In the genomic region with DNA sequence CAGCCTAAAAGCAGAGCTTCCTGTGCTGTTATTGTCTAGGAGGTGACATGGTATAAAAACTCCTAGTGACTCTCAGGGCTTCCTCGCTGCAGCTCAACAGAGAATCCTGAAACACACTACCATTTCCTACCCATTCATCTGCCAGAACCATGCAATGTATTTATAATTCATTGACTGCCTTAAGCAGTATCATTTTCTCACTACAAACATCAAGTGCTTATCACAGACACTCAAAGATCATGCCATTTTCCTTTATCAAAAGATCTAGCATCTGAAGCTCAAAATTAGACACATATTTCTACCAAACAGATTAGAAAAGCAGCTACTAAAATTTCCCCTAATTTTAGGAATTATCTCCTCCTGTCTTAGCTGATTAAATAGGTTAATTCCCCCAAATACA, we compare ENCODE assay signal across 19 cellular contexts.
A peak's percentile ranks its signal among the peaks of the same experiment; 100 is the strongest.
DNase-seq lines count a peak whose midpoint lies in the region; ATAC-seq and TF ChIP-seq lines count a peak whose summit lies in the region.
"Had no signal": no experiment of that assay in that cellular context is flagged by ENCODE, and none has a peak within 500 bp of the region (broad histone marks: within the 10 kb centered on the region; RNA-seq: fewer than 3 reads in every experiment).

No MANE protein-coding gene starts in this region.

- H3K27me3 ChIP-seq in SK-N-SH (ENCODE audit: insufficient read depth) (no peaks in the 10 kb centered on the region), endocrine pancreas (ENCODE audit: control insufficient read depth, insufficient read depth, low read length) (no peaks in the 10 kb centered on the region), tibial artery (no peaks in the 10 kb centered on the region), tibial nerve (no peaks in the 10 kb centered on the region), smooth muscle cell (ENCODE audit: low read depth) (no peaks in the 10 kb centered on the region)

- no peaks in the 10 kb centered on the region for H3K27me3 Mint-ChIP-seq in nephron progenitor cell (ENCODE audit: low read depth, poor library complexity)
- H3K27me3 Mint-ChIP-seq: CD4-positive, alpha-beta memory T cell had no signal

- TF ChIP-seq CTCF in SK-N-SH (IDR thresholded peaks at IDR 0.05) (no peak), nephron progenitor cell (IDR thresholded peaks at IDR 0.05) (no peak), tibial artery (IDR thresholded peaks at IDR 0.05) (no peak), tibial nerve (IDR thresholded peaks at IDR 0.05) (no peak), GM20000 (IDR thresholded peaks at IDR 0.05; ENCODE audit: extremely low read depth, missing control alignments) (no peak), smooth muscle cell (IDR thresholded peaks at IDR 0.05; ENCODE audit: borderline replicate concordance, insufficient read depth, poor library complexity, severe bottlenecking) (no peak)

- no peaks in the 10 kb centered on the region for H3K9me2 ChIP-seq in SK-N-SH

- H3K9me3 ChIP-seq in SK-N-SH (no peaks in the 10 kb centered on the region), endocrine pancreas (ENCODE audit: control insufficient read depth, low read length) (no peaks in the 10 kb centered on the region), tibial artery (no peaks in the 10 kb centered on the region), tibial nerve (no peaks in the 10 kb centered on the region), smooth muscle cell (replicated peaks; ENCODE audit: low read depth) (no peaks in the 10 kb centered on the region)

- H3K27ac ChIP-seq in SK-N-SH (ENCODE audit: low read depth in 2 of 2, low read length in 1 of 2) (peak overlapping the region in 1 of 2 experiments; percentile 94; a peak in 2 of 4 replicates), tibial artery (peak overlapping the region; percentile 29 to 44), tibial nerve (peak overlapping the region in 2 of 4 donors; percentile 5 to 72), smooth muscle cell (ENCODE audit: low read depth) (no peak overlapping the region)
- H3K27ac ChIP-seq: 22Rv1, A549, C4-2B had no signal

- 67% methylated on average over 1 of the region's 1 CpG for WGBS in SK-N-SH (ENCODE audit: low lambda C conversion rate)
- WGBS in tibial nerve, 2 donors = 86 to 91% methylated on average over 1 of the region's 1 CpG
- whole genome bisulfite sequencing in smooth muscle cell (ENCODE audit: low lambda C conversion rate) = 89% methylated on average over 1 of the region's 1 CpG

- peaks cover 5 to 36% of the 10 kb centered on the region in 2 experiments; a peak in 3 of 4 replicates for H3K4me1 ChIP-seq in SK-N-SH (ENCODE audit: control insufficient read depth in 1 of 2, insufficient read depth in 2 of 2, low read depth in 1 of 2, low read length in 1 of 2)
- peaks cover 36% of the 10 kb centered on the region for H3K4me1 ChIP-seq in endocrine pancreas (ENCODE audit: control insufficient read depth, insufficient read depth, low read length)
- peaks cover 0 to 51% (median 15%) of the 10 kb centered on the region in 4 donors for H3K4me1 ChIP-seq in tibial artery
- peaks cover 0 to 18% (median 6%) of the 10 kb centered on the region in 4 donors for H3K4me1 ChIP-seq in tibial nerve
- no peaks in the 10 kb centered on the region for H3K4me1 ChIP-seq in smooth muscle cell (ENCODE audit: low read depth)

- H3K79me2 ChIP-seq in SK-N-SH (ENCODE audit: insufficient read depth) (no peaks in the 10 kb centered on the region), smooth muscle cell (ENCODE audit: low read depth) (no peaks in the 10 kb centered on the region)

- H3K36me3 Mint-ChIP-seq in nephron progenitor cell (ENCODE audit: low read depth) = peaks cover 90% of the 10 kb centered on the region
- H3K36me3 Mint-ChIP-seq: CD4-positive, alpha-beta memory T cell had no signal

- H2AFZ ChIP-seq in SK-N-SH (ENCODE audit: low read depth) (no peak overlapping the region), smooth muscle cell (ENCODE audit: low read depth) (no peak overlapping the region)
- H2AFZ ChIP-seq: GM23338 had no signal

- peak overlapping the region; percentile 30 for H3K27ac Mint-ChIP-seq in nephron progenitor cell
- H3K27ac Mint-ChIP-seq: CD4-positive, alpha-beta memory T cell; GM23338 had no signal

- TF ChIP-seq RAD21 in SK-N-SH (IDR thresholded peaks at IDR 0.05; ENCODE audit: low read length) = peak; percentile 1; the same call in 1 of the 2 replicates

- H3F3A ChIP-seq in SK-N-SH (replicated peaks; ENCODE audit: insufficient read depth) (no peaks in the 10 kb centered on the region), smooth muscle cell (ENCODE audit: low read depth) (no peaks in the 10 kb centered on the region)

- H3K4me3 ChIP-seq in SK-N-SH (ENCODE audit: low read depth in 2 of 2, low read length in 1 of 2) (no peak overlapping the region), endocrine pancreas (ENCODE audit: control insufficient read depth, insufficient read depth, low read length) (peak overlapping the region; percentile 5), tibial artery (no peak overlapping the region), tibial nerve (no peak overlapping the region), smooth muscle cell (no peak overlapping the region)
- H3K4me3 ChIP-seq: A549, GM23338 had no signal

- H3K9ac ChIP-seq in SK-N-SH (no peak overlapping the region), endocrine pancreas (ENCODE audit: control insufficient read depth, insufficient read depth, low read length) (no peak overlapping the region), smooth muscle cell (ENCODE audit: low read depth) (no peak overlapping the region)

- ATAC-seq in SK-N-SH treated with all-trans-retinoic acid at 6 μM for 48 hours = no peak
- ATAC-seq: A549, GM23338, HCT116 had no signal

- no peak overlapping the region for H3K4me3 Mint-ChIP-seq in nephron progenitor cell
- H3K4me3 Mint-ChIP-seq: CD4-positive, alpha-beta memory T cell; GM23338; HFFc6 had no signal

- POLR2A ChIA-PET in SK-N-SH (lab: Yijun Ruan, JAX) = interaction anchor here (0.6 to 1.6 kb wide), 4 partner anchors 9 to 83 kb away, joined by 3 to 5 read pairs (median 4); partner anchors contain the start of gene CNKSR3

- H3K4me1 Mint-ChIP-seq in nephron progenitor cell = no peaks in the 10 kb centered on the region
- H3K4me1 Mint-ChIP-seq: CD4-positive, alpha-beta memory T cell; GM23338 had no signal

- TF ChIP-seq EP300 in SK-N-SH (IDR thresholded peaks at IDR 0.05; ENCODE audit: borderline replicate concordance in 1 of 2, low read depth in 1 of 2, low read length in 1 of 2) (peak in 1 of 2 experiments; percentile 88; a peak in 2 of 4 replicates), tibial nerve (IDR thresholded peaks at IDR 0.05) (no peak)

- H4K20me1 ChIP-seq in SK-N-SH (ENCODE audit: insufficient read depth) = no peaks in the 10 kb centered on the region
- no peaks in the 10 kb centered on the region for H4K20me1 ChIP-seq in smooth muscle cell (ENCODE audit: low read depth)

- no peak for TF ChIP-seq POLR2A in tibial nerve (IDR thresholded peaks at IDR 0.05)

- H3K9me3 Mint-ChIP-seq in nephron progenitor cell = peaks cover 7% of the 10 kb centered on the region
- H3K9me3 Mint-ChIP-seq: HFFc6 had no signal

- DNase-seq in SK-N-SH (peak; percentile 36), nephron progenitor cell (no peak), tibial artery (no peak), tibial nerve (ENCODE audit: low spot score in 2 of 2) (no peak), GM20000 (ENCODE audit: low spot score) (no peak), smooth muscle cell (lab: John Stamatoyannopoulos, UW; ENCODE audit: unreplicated experiment) (no peak)
- DNase-seq: AML-193; CD4-positive, alpha-beta memory T cell; DMS153; DMS79; GDM1; HFFc6 had no signal

- no peak overlapping the region for H3K4me2 ChIP-seq in SK-N-SH
- H3K4me2 ChIP-seq in smooth muscle cell = no peak overlapping the region
- H3K4me2 ChIP-seq: A549, GM23338 had no signal

- CTCF ChIA-PET in SK-N-SH (lab: Yijun Ruan, JAX) = interaction anchor here (0.9 to 5.1 kb wide), 8 partner anchors 8 to 248 kb away, joined by 3 to 27 read pairs (median 4); no protein-coding TSS in a partner anchor

- intact Hi-C loops in tibial artery (cut with DNase I; ENCODE audit: low total_unique reads) = no loop called here

- H3K36me3 ChIP-seq in SK-N-SH (replicated peaks in 1 of 2; ENCODE audit: control insufficient read depth in 1 of 2, insufficient read depth in 2 of 2, low read length in 1 of 2) = peaks cover 9 to 20% of the 10 kb centered on the region in 2 experiments
- no peaks in the 10 kb centered on the region for H3K36me3 ChIP-seq in endocrine pancreas (ENCODE audit: control insufficient read depth, insufficient read depth, low read length)
- H3K36me3 ChIP-seq in tibial artery = peaks cover 0 to 18% (median 3%) of the 10 kb centered on the region in 3 donors
- peaks cover 0 to 19% (median 0%) of the 10 kb centered on the region in 3 donors for H3K36me3 ChIP-seq in tibial nerve
- no peaks in the 10 kb centered on the region for H3K36me3 ChIP-seq in smooth muscle cell (ENCODE audit: low read depth)

TF ChIP-seq in SK-N-SH, 30 proteins besides CTCF, POLR2A, EP300 and RAD21:
- TF ChIP-seq GATA2 (CRISPR knock-in tag; IDR thresholded peaks at IDR 0.05) (peak; percentile 56), RCOR1 (IDR thresholded peaks at IDR 0.05; ENCODE audit: low read length) (peak; percentile 59; the same call in 1 of the 2 replicates), MEF2A (IDR thresholded peaks at IDR 0.05; ENCODE audit: borderline replicate concordance, low read depth) (no peak), FOXJ3 (CRISPR knock-in tag; IDR thresholded peaks at IDR 0.05) (0 out of 2 replicates have a peak, but pooled peaks have one; percentile 23), CHD2 (IDR thresholded peaks at IDR 0.05; ENCODE audit: low read length, partially characterized antibody) (peak; percentile 33)

TF ChIP-seq in SK-N-SH treated with all-trans-retinoic acid at 6 μM for 48 hours, 23 proteins besides CTCF, POLR2A, EP300 and RAD21 (continues in another document):
- TF ChIP-seq RARB (CRISPR knock-in tag; IDR thresholded peaks at IDR 0.05) (no peak), ZFP3 (CRISPR knock-in tag; IDR thresholded peaks at IDR 0.05) (no peak), ISL1 (CRISPR knock-in tag; IDR thresholded peaks at IDR 0.05) (no peak)
- TF ChIP-seq, protein P1, sequence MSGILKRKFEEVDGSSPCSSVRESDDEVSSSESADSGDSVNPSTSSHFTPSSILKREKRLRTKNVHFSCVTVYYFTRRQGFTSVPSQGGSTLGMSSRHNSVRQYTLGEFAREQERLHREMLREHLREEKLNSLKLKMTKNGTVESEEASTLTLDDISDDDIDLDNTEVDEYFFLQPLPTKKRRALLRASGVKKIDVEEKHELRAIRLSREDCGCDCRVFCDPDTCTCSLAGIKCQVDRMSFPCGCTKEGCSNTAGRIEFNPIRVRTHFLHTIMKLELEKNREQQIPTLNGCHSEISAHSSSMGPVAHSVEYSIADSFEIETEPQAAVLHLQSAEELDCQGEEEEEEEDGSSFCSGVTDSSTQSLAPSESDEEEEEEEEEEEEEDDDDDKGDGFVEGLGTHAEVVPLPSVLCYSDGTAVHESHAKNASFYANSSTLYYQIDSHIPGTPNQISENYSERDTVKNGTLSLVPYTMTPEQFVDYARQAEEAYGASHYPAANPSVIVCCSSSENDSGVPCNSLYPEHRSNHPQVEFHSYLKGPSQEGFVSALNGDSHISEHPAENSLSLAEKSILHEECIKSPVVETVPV (CRISPR knock-in tag; IDR thresholded peaks at IDR 0.05) = no peak
